Comparison of ENCODE assay signal across 18 cellular contexts in genomic region chr18:67846422-67847098, GRCh38.
DNase-seq lines count a peak whose midpoint lies in the region; ATAC-seq and TF ChIP-seq lines count a peak whose summit lies in the region.
"Had no signal": no experiment of that assay in that cellular context is flagged by ENCODE, and none has a peak within 500 bp of the region (broad histone marks: within the 10 kb centered on the region; RNA-seq: fewer than 3 reads in every experiment).

No MANE protein-coding gene starts in this region.

- no peak overlapping the region for H3K4ac ChIP-seq in IMR-90 (ENCODE audit: low read depth, low read length)

- BruUV-seq in IMR-90 (replicated peaks; lab: Mats Ljungman, UMichigan), result no TSS peak

- no peak overlapping the region for H4K8ac ChIP-seq in IMR-90 (ENCODE audit: low read depth in 2 of 2, low read length in 2 of 2)

- no peaks in the 10 kb centered on the region for H3K79me1 ChIP-seq in IMR-90 (ENCODE audit: low read depth in 1 of 2, low read length in 2 of 2)

- no peaks in the 10 kb centered on the region for H3K4me1 Mint-ChIP-seq in stimulated activated effector memory CD8-positive, alpha-beta T cell treated with anti-CD3 and anti-CD28 coated beads, Interleukin-12 subunit alpha, Interleukin-12 subunit beta, amount 100 ng/mL, for 72 hours
- H3K4me1 Mint-ChIP-seq in stimulated activated naive CD8-positive, alpha-beta T cell treated with anti-CD3 and anti-CD28 coated beads, Interleukin-15, amount 100 ng/mL, for 72 hours, result no peaks in the 10 kb centered on the region
- H3K4me1 Mint-ChIP-seq in CD8-positive, alpha-beta memory T cell, result no peaks in the 10 kb centered on the region
- H3K4me1 Mint-ChIP-seq in CD4-positive, alpha-beta T cell (ENCODE audit: low read depth), result no peaks in the 10 kb centered on the region

- H3K14ac ChIP-seq in IMR-90 (replicated peaks; ENCODE audit: low read depth, low read length), result no peak overlapping the region

- no peak overlapping the region for H3K4me2 ChIP-seq in IMR-90 (ENCODE audit: low read depth, low read length)

- no peak overlapping the region for H2BK5ac ChIP-seq in IMR-90 (ENCODE audit: low read depth, low read length, poor library complexity, severe bottlenecking)

- H3K36me3 ChIP-seq in IMR-90 (ENCODE audit: control insufficient read depth, insufficient read depth, low read length) (no peaks in the 10 kb centered on the region), uterus (no peaks in the 10 kb centered on the region)
- no peaks in the 10 kb centered on the region for H3K36me3 ChIP-seq in CD8-positive, alpha-beta memory T cell (ENCODE audit: insufficient read depth, low read length)
- H3K36me3 ChIP-seq: HAP-1 had no signal

- peak overlapping the region; percentile 24; the same call in 1 of the 2 replicates for H2AK5ac ChIP-seq in IMR-90 (ENCODE audit: low read depth, low read length)

- H3K27ac ChIP-seq in IMR-90 (ENCODE audit: insufficient read depth, low read length) (no peak overlapping the region), uterus (no peak overlapping the region)
- H3K27ac ChIP-seq in CD8-positive, alpha-beta memory T cell (ENCODE audit: low read depth, low read length), result no peak overlapping the region
- no peak overlapping the region for H3K27ac ChIP-seq in CD4-positive, alpha-beta T cell (ENCODE audit: low read depth, low read length)

- H2AFZ ChIP-seq in IMR-90 (replicated peaks; ENCODE audit: low read length, poor library complexity), result peak overlapping the region; percentile 68

- no peak overlapping the region for H3K9ac ChIP-seq in IMR-90 (ENCODE audit: low read depth, low read length)

- POLR2A ChIA-PET in IMR-90 (lab: Charles Lee; ENCODE audit: unreplicated experiment), result no interaction called here
- POLR2A ChIA-PET in CD8-positive, alpha-beta memory T cell (lab: Charles Lee), result no interaction called here
- POLR2A ChIA-PET in CD4-positive, alpha-beta T cell (lab: Charles Lee), result no interaction called here

- H3K36me3 Mint-ChIP-seq in stimulated activated effector memory CD8-positive, alpha-beta T cell treated with anti-CD3 and anti-CD28 coated beads, Interleukin-12 subunit alpha, Interleukin-12 subunit beta, amount 100 ng/mL, for 72 hours, result no peaks in the 10 kb centered on the region
- H3K36me3 Mint-ChIP-seq in CD8-positive, alpha-beta memory T cell, result peaks cover 0 to 2% (median 0%) of the 10 kb centered on the region in 3 donors
- H3K36me3 Mint-ChIP-seq in CD4-positive, alpha-beta T cell (ENCODE audit: low read depth), result no peaks in the 10 kb centered on the region
- H3K36me3 Mint-ChIP-seq: CD8-positive, alpha-beta T cell had no signal

- H3K9me1 ChIP-seq in IMR-90 (ENCODE audit: insufficient read depth, low read length), result no peaks in the 10 kb centered on the region

- H3K4me3 ChIP-seq in IMR-90 (ENCODE audit: insufficient read depth, low read depth, low read length), result no peak overlapping the region
- H3K4me3 ChIP-seq in uterus, result no peak overlapping the region
- no peak overlapping the region for H3K4me3 ChIP-seq in CD8-positive, alpha-beta memory T cell (ENCODE audit: low read length)
- H3K4me3 ChIP-seq: GM12878, HAP-1 had no signal

- in situ Hi-C loops in IMR-90 (cut with MboI; ENCODE audit: low sequenced_read_pairs), result no loop called here

- dilution Hi-C loops in IMR-90 (cut with HindIII; ENCODE audit: low sequenced_read_pairs, unreplicated experiment), result no loop called here

- H3K56ac ChIP-seq in IMR-90 (ENCODE audit: extremely low read depth, insufficient read depth, low read length), result no peak overlapping the region

- H3K23ac ChIP-seq in IMR-90 (ENCODE audit: low read depth, low read length), result no peak overlapping the region

- 89% methylated on average over 3 of the region's 4 CpGs; no CpG with 5 or more reads in 1 of the 2 experiments for WGBS in IMR-90 (ENCODE audit: extremely low coverage in 2 of 2, insufficient read length in 1 of 2), 2 experiments

- no peak overlapping the region for H4K91ac ChIP-seq in IMR-90 (ENCODE audit: insufficient read depth, low read depth, low read length)

- CTCF ChIA-PET in IMR-90 (lab: Yijun Ruan, JAX), result interaction anchor here (1.6 kb wide), 1 partner anchor 13 kb away, joined by 4 read pairs; no protein-coding TSS in a partner anchor
- CTCF ChIA-PET in CD8-positive, alpha-beta memory T cell (lab: Charles Lee), result no interaction called here
- CTCF ChIA-PET in CD4-positive, alpha-beta T cell (lab: Charles Lee), result no interaction called here

- no peaks in the 10 kb centered on the region for H4K20me1 ChIP-seq in IMR-90 (ENCODE audit: insufficient read depth, low read length)

- no peak overlapping the region for H3K4me3 Mint-ChIP-seq in stimulated activated effector memory CD8-positive, alpha-beta T cell treated with anti-CD3 and anti-CD28 coated beads, Interleukin-12 subunit alpha, Interleukin-12 subunit beta, amount 100 ng/mL, for 72 hours
- H3K4me3 Mint-ChIP-seq in stimulated activated naive CD8-positive, alpha-beta T cell treated with anti-CD3 and anti-CD28 coated beads, Interleukin-15, amount 100 ng/mL, for 72 hours, result no peak overlapping the region
- H3K4me3 Mint-ChIP-seq in CD8-positive, alpha-beta memory T cell, result no peak overlapping the region
- H3K4me3 Mint-ChIP-seq in CD4-positive, alpha-beta T cell, result no peak overlapping the region
- H3K4me3 Mint-ChIP-seq: CD8-positive, alpha-beta T cell; HFFc6 had no signal

- TF ChIP-seq CTCF in IMR-90 (conservative IDR thresholded peaks at IDR 0.05; ENCODE audit: low read depth, low read length), result no peak
- no peak for TF ChIP-seq CTCF in uterus (IDR thresholded peaks at IDR 0.05)
- TF ChIP-seq CTCF in CD4-positive, alpha-beta T cell (IDR thresholded peaks at IDR 0.05), result no peak

- no peaks in the 10 kb centered on the region for H3K27me3 ChIP-seq in IMR-90 (ENCODE audit: control insufficient read depth, insufficient read depth, low read length)
- no peaks in the 10 kb centered on the region for H3K27me3 ChIP-seq in uterus
- no peaks in the 10 kb centered on the region for H3K27me3 ChIP-seq in CD8-positive, alpha-beta memory T cell (ENCODE audit: insufficient read depth, low read length, poor library complexity, severe bottlenecking)
- no peaks in the 10 kb centered on the region for H3K27me3 ChIP-seq in CD4-positive, alpha-beta T cell (ENCODE audit: control insufficient read depth, insufficient read depth, low read length)

- H3K4me1 ChIP-seq in IMR-90 (ENCODE audit: control insufficient read depth, insufficient read depth, low read length) (no peaks in the 10 kb centered on the region), uterus (no peaks in the 10 kb centered on the region)
- no peaks in the 10 kb centered on the region for H3K4me1 ChIP-seq in CD8-positive, alpha-beta memory T cell (ENCODE audit: insufficient read depth, low read length)

- no peak for TF ChIP-seq POLR2A in IMR-90 (IDR thresholded peaks at IDR 0.05; ENCODE audit: low read depth, low read length)
- TF ChIP-seq POLR2A in uterus (IDR thresholded peaks at IDR 0.05), result no peak

- H3K9me3 ChIP-seq in IMR-90 (ENCODE audit: control insufficient read depth, insufficient read depth, low read length), result 0 out of 2 replicates have a peak, but pooled peaks cover 2% of the 10 kb centered on the region
- no peaks in the 10 kb centered on the region for H3K9me3 ChIP-seq in uterus
- H3K9me3 ChIP-seq in CD8-positive, alpha-beta memory T cell (ENCODE audit: low read length), result no peaks in the 10 kb centered on the region
- H3K9me3 ChIP-seq in CD4-positive, alpha-beta T cell (ENCODE audit: control insufficient read depth, low read length), result no peaks in the 10 kb centered on the region
- H3K9me3 ChIP-seq: HAP-1 had no signal

- no peak overlapping the region for H2AK9ac ChIP-seq in IMR-90 (replicated peaks; ENCODE audit: low read depth, low read length, poor library complexity)

- ATAC-seq in IMR-90 (ENCODE audit: low read depth), result no peak
- peak; percentile 34 for ATAC-seq in stimulated activated effector memory CD8-positive, alpha-beta T cell treated with anti-CD3 and anti-CD28 coated beads, Interleukin-12 subunit alpha, Interleukin-12 subunit beta, amount 100 ng/mL, for 72 hours
- peak; percentile 46 for ATAC-seq in stimulated activated naive CD8-positive, alpha-beta T cell treated with anti-CD3 and anti-CD28 coated beads, Interleukin-15, amount 100 ng/mL, for 72 hours
- ATAC-seq in CD4-positive, alpha-beta T cell (ENCODE audit: poor library complexity), result no peak
- ATAC-seq: CD8-positive, alpha-beta T cell; GM12878 had no signal

- intact Hi-C loops in IMR-90 (cut with micrococcal nuclease) (no loop called here), uterus (cut with DNase I; ENCODE audit: low total_unique reads) (no loop called here)
- intact Hi-C loops in CD4-positive, alpha-beta T cell (cut with DNase I, micrococcal nuclease), result no loop called here

- H4K5ac ChIP-seq in IMR-90 (ENCODE audit: low read depth, low read length), result no peak overlapping the region

- H2BK20ac ChIP-seq in IMR-90 (ENCODE audit: low read depth, low read length), result no peak overlapping the region

- no peak for TF ChIP-seq RAD21 in IMR-90 (IDR thresholded peaks at IDR 0.05; ENCODE audit: low read length)

- no peak overlapping the region for H3K27ac Mint-ChIP-seq in stimulated activated effector memory CD8-positive, alpha-beta T cell treated with anti-CD3 and anti-CD28 coated beads, Interleukin-12 subunit alpha, Interleukin-12 subunit beta, amount 100 ng/mL, for 72 hours
- no peak overlapping the region for H3K27ac Mint-ChIP-seq in stimulated activated naive CD8-positive, alpha-beta T cell treated with anti-CD3 and anti-CD28 coated beads, Interleukin-15, amount 100 ng/mL, for 72 hours
- no peak overlapping the region for H3K27ac Mint-ChIP-seq in CD8-positive, alpha-beta memory T cell
- H3K27ac Mint-ChIP-seq in CD4-positive, alpha-beta T cell, result no peak overlapping the region
- H3K27ac Mint-ChIP-seq: CD8-positive, alpha-beta T cell; HFFc6 had no signal

- DNase-seq in IMR-90 (no peak), mesenteric fat pad (ENCODE audit: low spot score) (peak; percentile 49), SIG-M5 (lab: John Stamatoyannopoulos, UW) (no peak), uterus (no peak)
- no peak for DNase-seq in stimulated activated effector memory CD8-positive, alpha-beta T cell treated with anti-CD3 and anti-CD28 coated beads, Interleukin-12 subunit alpha, Interleukin-12 subunit beta, amount 100 ng/mL, for 72 hours (ENCODE audit: low spot score in 2 of 2)
- no peak for DNase-seq in stimulated activated naive CD8-positive, alpha-beta T cell treated with anti-CD3 and anti-CD28 coated beads, Interleukin-15, amount 100 ng/mL, for 72 hours
- DNase-seq in CD8-positive, alpha-beta memory T cell, result no peak
- DNase-seq in CD4-positive, alpha-beta T cell, result no peak
- DNase-seq: C1 segment of cervical spinal cord; CD8-positive, alpha-beta T cell; DMS 273 treated with DMSO at 0.1 percent for 48 hours; DMS79; EL; GDM1; GOT3; HFFc6 had no signal

- peaks cover 22% of the 10 kb centered on the region for H3K27me3 Mint-ChIP-seq in stimulated activated naive CD8-positive, alpha-beta T cell treated with anti-CD3 and anti-CD28 coated beads, Interleukin-15, amount 100 ng/mL, for 72 hours
- peaks cover 0 to 2% of the 10 kb centered on the region in 2 donors for H3K27me3 Mint-ChIP-seq in CD8-positive, alpha-beta memory T cell
- H3K27me3 Mint-ChIP-seq in CD4-positive, alpha-beta T cell, result no peaks in the 10 kb centered on the region

- peaks cover 4% of the 10 kb centered on the region for H3K9me3 Mint-ChIP-seq in stimulated activated effector memory CD8-positive, alpha-beta T cell treated with anti-CD3 and anti-CD28 coated beads, Interleukin-12 subunit alpha, Interleukin-12 subunit beta, amount 100 ng/mL, for 72 hours
- H3K9me3 Mint-ChIP-seq in stimulated activated naive CD8-positive, alpha-beta T cell treated with anti-CD3 and anti-CD28 coated beads, Interleukin-15, amount 100 ng/mL, for 72 hours, result peaks cover 0 to 9% of the 10 kb centered on the region in 2 donors
- peaks cover 0 to 4% (median 0%) of the 10 kb centered on the region in 5 donors for H3K9me3 Mint-ChIP-seq in CD8-positive, alpha-beta memory T cell
- no peaks in the 10 kb centered on the region for H3K9me3 Mint-ChIP-seq in CD4-positive, alpha-beta T cell
- H3K9me3 Mint-ChIP-seq: CD8-positive, alpha-beta T cell had no signal

- no peak overlapping the region for H3K18ac ChIP-seq in IMR-90 (ENCODE audit: low read depth, low read length)

- H2BK120ac ChIP-seq in IMR-90 (ENCODE audit: low read depth, low read length), result no peak overlapping the region

- no peak overlapping the region; the same call in 2 of the 3 replicates for H2BK15ac ChIP-seq in IMR-90 (ENCODE audit: low read depth, low read length)

Comparison
In these comparisons a context has a peak if more than half of its experiments do, and no peak if none do; other contexts are left out.
1. ATAC-seq: peak in stimulated activated effector memory CD8-positive, alpha-beta T cell treated with anti-CD3 and anti-CD28 coated beads, Interleukin-12 subunit alpha, Interleukin-12 subunit beta, amount 100 ng/mL, for 72 hours (single experiment) and stimulated activated naive CD8-positive, alpha-beta T cell treated with anti-CD3 and anti-CD28 coated beads, Interleukin-15, amount 100 ng/mL, for 72 hours (single experiment); none in IMR-90 (single experiment) and CD4-positive, alpha-beta T cell (single experiment).